ENCODE assay signal across 15 cellular contexts in the genomic region with DNA sequence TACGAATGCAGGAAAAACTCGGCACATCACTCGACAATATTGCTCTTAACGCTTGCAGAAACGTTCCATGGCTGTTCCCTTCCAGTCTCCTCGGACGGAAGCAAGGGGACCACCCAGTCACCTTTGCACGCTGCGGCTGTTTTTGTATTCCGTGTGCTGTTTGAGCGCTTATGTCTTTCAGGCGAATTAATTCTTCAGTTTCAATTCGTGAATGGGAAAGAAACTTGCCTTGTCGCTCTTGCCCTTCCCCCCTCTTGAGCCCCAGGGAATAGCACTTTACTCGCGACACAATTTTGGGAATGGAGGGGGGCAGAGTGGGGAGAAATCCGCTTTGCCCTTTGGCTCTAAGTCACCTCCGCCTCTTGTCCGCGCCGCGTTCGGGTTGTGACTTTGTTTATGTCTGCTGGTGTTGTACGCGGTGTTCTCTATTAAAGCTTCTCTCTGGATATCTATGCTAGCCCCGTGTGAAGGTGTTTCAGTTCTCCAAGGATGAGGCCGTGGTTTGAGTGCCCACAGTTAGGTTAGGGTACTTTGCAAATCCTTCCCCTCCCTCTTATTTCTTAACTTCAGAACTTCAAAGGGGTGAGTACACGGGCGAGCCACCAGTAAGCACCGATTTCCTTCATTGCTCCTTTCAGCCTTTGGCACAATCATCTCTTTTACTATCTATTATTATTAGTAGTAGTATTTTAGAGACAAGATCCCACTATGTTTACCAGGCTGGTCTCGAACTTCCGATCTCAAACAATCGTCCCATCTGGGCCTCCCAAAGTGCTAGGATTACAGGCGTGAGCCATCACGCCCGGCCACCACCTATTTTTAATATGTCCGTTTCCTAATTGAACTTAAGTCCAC. TPM values are rescaled to one million over a fixed set of nuclear protein-coding genes. Genes with fewer than 3 reads are reported as not detected.
DNase-seq lines count a peak whose midpoint lies in the region; ATAC-seq lines count a peak whose summit lies in the region.
"Had no signal": no experiment of that assay in that cellular context is flagged by ENCODE, and none has a peak within 500 bp of the region (broad histone marks: within the 10 kb centered on the region; RNA-seq: fewer than 3 reads in every experiment).

No MANE protein-coding gene starts in this region.

- H2BK15ac ChIP-seq in neuronal stem cell (ENCODE audit: low read length), result no peak overlapping the region

- CTCF ChIA-PET in activated CD4-positive, alpha-beta T cell treated with anti-CD3 and anti-CD28 coated beads for 36 hours (lab: Charles Lee), result no interaction called here

- WGBS in neuronal stem cell (ENCODE audit: extremely low coverage in 2 of 2, insufficient read length in 2 of 2, insufficient replicate concordance in 1 of 2), 2 donors, result no CpG with 5 or more reads among the region's 37 CpGs

- no peak overlapping the region for H3K4ac ChIP-seq in neuronal stem cell (ENCODE audit: low read length)

- peaks cover 2% of the 10 kb centered on the region for H3K36me3 Mint-ChIP-seq in activated CD4-positive, alpha-beta T cell treated with anti-CD3 and anti-CD28 coated beads for 36 hours (ENCODE audit: low read depth)

- H3K18ac ChIP-seq in neuronal stem cell (ENCODE audit: low read length), result no peak overlapping the region

- H2AFZ ChIP-seq in neuronal stem cell (ENCODE audit: low read length), result no peak overlapping the region

- no peak overlapping the region for H4K91ac ChIP-seq in neuronal stem cell (ENCODE audit: low read depth, low read length, poor library complexity)

- H3K4me3 ChIP-seq in HUES6 (ENCODE audit: low read depth, low read length) (peak overlapping the region; percentile 43), neuronal stem cell (ENCODE audit: low read length in 2 of 2) (no peak overlapping the region)

- H3K4me1 ChIP-seq in HUES6 (ENCODE audit: control insufficient read depth, insufficient read depth, low read length) (peaks cover 44% of the 10 kb centered on the region), neuronal stem cell (ENCODE audit: control insufficient read depth in 2 of 2, insufficient read depth in 1 of 2, low read depth in 1 of 2, low read length in 2 of 2) (peaks cover 4 to 9% of the 10 kb centered on the region in 2 donors)

- peak; percentile 11 for DNase-seq in activated CD4-positive, alpha-beta T cell treated with anti-CD3 and anti-CD28 coated beads for 36 hours
- no peak for DNase-seq in activated CD4-positive, alpha-beta T cell treated with anti-CD3 and anti-CD28 coated beads for 48 hours
- peak; percentile 48 for DNase-seq in ecto neural progenitor cell (ENCODE audit: low spot score)
- peak; percentile 11 for DNase-seq in neuronal stem cell (ENCODE audit: low spot score)
- DNase-seq in SHP77 treated with DMSO at 0.1 percent for 48 hours (lab: John Stamatoyannopoulos, UW), result no peak
- DNase-seq: activated CD4-positive, CD25-positive, alpha-beta regulatory T cell; activated naive CD4-positive, alpha-beta T cell treated with anti-CD3 and anti-CD28 coated beads, Interleukin-2, amount 50 U/mL, for 16 hours; cortex of kidney; foreskin melanocyte; KBM-7; occipital lobe; SIG-M5 had no signal

- H3K36me3 ChIP-seq in HUES6 (ENCODE audit: control insufficient read depth, insufficient read depth, low read length) (no peaks in the 10 kb centered on the region), neuronal stem cell (replicated peaks in 1 of 2; ENCODE audit: control insufficient read depth in 2 of 2, insufficient read depth in 2 of 2, low read length in 2 of 2) (no peaks in the 10 kb centered on the region)

- intact Hi-C loops in activated CD4-positive, alpha-beta T cell treated with anti-CD3 and anti-CD28 coated beads for 36 hours (cut with DNase I, micrococcal nuclease), result loop anchor here (1.0 to 5.0 kb wide), 3 partner anchors 8 to 130 kb away; no protein-coding TSS in a partner anchor

- POLR2A ChIA-PET in activated CD4-positive, alpha-beta T cell treated with anti-CD3 and anti-CD28 coated beads for 36 hours (lab: Charles Lee), result no interaction called here

- peaks cover 63% of the 10 kb centered on the region for H3K27me3 Mint-ChIP-seq in activated CD4-positive, alpha-beta T cell treated with anti-CD3 and anti-CD28 coated beads for 36 hours

- peaks cover 31% of the 10 kb centered on the region for H3K4me1 Mint-ChIP-seq in activated CD4-positive, alpha-beta T cell treated with anti-CD3 and anti-CD28 coated beads for 36 hours

- H3K9me3 ChIP-seq in HUES6 (ENCODE audit: control insufficient read depth, insufficient read depth, low read depth, low read length) (no peaks in the 10 kb centered on the region), neuronal stem cell (replicated peaks in 1 of 2; ENCODE audit: control insufficient read depth in 2 of 2, insufficient read depth in 1 of 2, low read depth in 1 of 2, low read length in 2 of 2) (no peaks in the 10 kb centered on the region)

- H3K27ac ChIP-seq in HUES6 (ENCODE audit: low read depth, low read length) (no peak overlapping the region), neuronal stem cell (replicated peaks; ENCODE audit: low read length) (no peak overlapping the region)

- H3K79me1 ChIP-seq in neuronal stem cell (ENCODE audit: low read depth, low read length), result no peaks in the 10 kb centered on the region

- H3K27me3 ChIP-seq in HUES6 (ENCODE audit: control insufficient read depth, insufficient read depth, low read length), result peaks cover 83% of the 10 kb centered on the region
- H3K27me3 ChIP-seq in neuronal stem cell (ENCODE audit: control insufficient read depth in 3 of 3, insufficient read depth in 3 of 3, low read depth in 1 of 3, low read length in 3 of 3), result peaks cover 49 to 90% (median 76%) of the 10 kb centered on the region in 3 experiments

- H3K27ac Mint-ChIP-seq in activated CD4-positive, alpha-beta T cell treated with anti-CD3 and anti-CD28 coated beads for 36 hours, result no peak overlapping the region

- peak overlapping the region; percentile 87 for H3K9ac ChIP-seq in HUES6 (ENCODE audit: low read length)
- no peak overlapping the region for H3K9ac ChIP-seq in neuronal stem cell (ENCODE audit: low read depth, low read length, poor library complexity)

- no peak overlapping the region for H3K23ac ChIP-seq in neuronal stem cell (ENCODE audit: low read depth, low read length, poor library complexity)

- H3K14ac ChIP-seq in neuronal stem cell (ENCODE audit: low read length), result no peak overlapping the region

- H3K9me3 Mint-ChIP-seq in activated CD4-positive, alpha-beta T cell treated with anti-CD3 and anti-CD28 coated beads for 36 hours (ENCODE audit: low read depth), result no peaks in the 10 kb centered on the region

- no peak overlapping the region for H2BK5ac ChIP-seq in neuronal stem cell (ENCODE audit: low read length)

- no peak overlapping the region for H2AK5ac ChIP-seq in neuronal stem cell (ENCODE audit: low read depth, low read length)

- H3K4me2 ChIP-seq in neuronal stem cell (ENCODE audit: insufficient read depth, low read length, poor library complexity, severe bottlenecking), result no peak overlapping the region

- no peak overlapping the region for H2BK12ac ChIP-seq in neuronal stem cell (ENCODE audit: low read length)

- H3K4me3 Mint-ChIP-seq in activated CD4-positive, alpha-beta T cell treated with anti-CD3 and anti-CD28 coated beads for 36 hours, result peak overlapping the region; percentile 4

- H4K8ac ChIP-seq in neuronal stem cell (ENCODE audit: low read depth, low read length), result no peak overlapping the region

- ATAC-seq in activated CD4-positive, alpha-beta T cell treated with anti-CD3 and anti-CD28 coated beads for 36 hours, result no peak
- no peak for ATAC-seq in GM19397 (IDR thresholded peaks at IDR 0.05; ENCODE audit: unreplicated experiment)
- ATAC-seq in GM19328 (IDR thresholded peaks at IDR 0.05; ENCODE audit: unreplicated experiment), result no peak

- H2BK120ac ChIP-seq in neuronal stem cell (ENCODE audit: low read depth, low read length), result no peak overlapping the region

RNA-seq across cellular contexts. Expression of a gene that starts 2.7 kb away (rescaled TPM):
- not detected for total RNA-seq in activated CD4-positive, alpha-beta T cell treated with anti-CD3 and anti-CD28 coated beads for 36 hours
- not detected for polyA plus RNA-seq in neuronal stem cell (2013, experiment 1 of 2)
- not detected for polyA plus RNA-seq in neuronal stem cell (2013, experiment 2 of 2)
- total RNA-seq: occipital lobe had no signal

Comparison
In these comparisons a context has a peak if more than half of its experiments do, and no peak if none do; other contexts are left out.
1. DNase-seq: peak in activated CD4-positive, alpha-beta T cell treated with anti-CD3 and anti-CD28 coated beads for 36 hours (single experiment), ecto neural progenitor cell (single experiment) and neuronal stem cell (single experiment); none in activated CD4-positive, alpha-beta T cell treated with anti-CD3 and anti-CD28 coated beads for 48 hours (single experiment) and SHP77 treated with DMSO at 0.1 percent for 48 hours (single experiment).